ENCODE assay signal across 21 cellular contexts in the genomic region with DNA sequence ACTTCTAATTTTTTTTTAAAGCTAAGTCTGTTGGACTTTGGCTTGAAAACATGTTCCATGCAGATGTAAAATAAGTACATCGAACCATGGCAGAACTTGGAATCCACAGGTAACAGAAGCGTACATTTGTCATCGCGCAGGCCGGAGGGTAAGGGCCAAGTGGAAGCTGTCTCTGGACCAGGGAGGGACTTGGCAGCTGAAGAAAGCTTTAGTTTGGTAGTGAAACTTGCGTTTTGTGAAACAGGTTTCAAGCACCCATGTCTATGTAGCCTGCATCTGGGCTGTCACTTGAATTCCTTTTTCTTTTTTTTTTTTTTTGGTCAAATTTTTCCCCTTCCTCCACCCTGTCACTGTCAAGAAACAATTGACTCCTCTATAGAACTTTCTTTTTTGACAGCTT.
"Had no signal": no experiment of that assay in that cellular context is flagged by ENCODE, and none has a peak within 500 bp of the region (broad histone marks: within the 10 kb centered on the region; RNA-seq: fewer than 3 reads in every experiment).

No MANE protein-coding gene starts in this region.

- ATAC-seq: activated CD8-positive, alpha-beta T cell treated with anti-CD3 and anti-CD28 coated beads for 36 hours; activated naive CD8-positive, alpha-beta T cell treated with anti-CD3 and anti-CD28 coated beads, Interleukin-2, amount 50 U/mL, for 24 hours; activated T-cell treated with anti-CD3 and anti-CD28 coated beads, Interleukin-2, amount 50 U/mL, for 4 hours; activated T-helper 17 cell treated with anti-CD3 and anti-CD28 coated beads, Interleukin-2, amount 50 U/mL, for 72 hours; left ventricle myocardium superior; psoas muscle; stimulated activated naive CD8-positive, alpha-beta T cell treated with anti-CD3 and anti-CD28 coated beads, Interleukin-15, Interleukin-2, amounts not matched to agents 100 U/mL and 50 U/mL, for 24 hours; T-cell had no signal

- H3K9me3 ChIP-seq: pancreas, psoas muscle, spleen, thoracic aorta, upper lobe of left lung had no signal

- H3K4me3 ChIP-seq: pancreas, psoas muscle, spleen, thoracic aorta, upper lobe of left lung had no signal

- DNase-seq: activated B cell treated with CpG ODN at 0.5 μM for 24 hours; activated CD4-positive, alpha-beta T cell treated with anti-CD3 and anti-CD28 coated beads, Interleukin-2, amount 50 U/mL, for 1 hour; activated CD8-positive, alpha-beta T cell treated with anti-CD3 and anti-CD28 coated beads for 36 hours; activated gamma-delta T cell treated with Interleukin-2 at 50 U/mL for 16 hours; activated naive CD8-positive, alpha-beta T cell treated with anti-CD3 and anti-CD28 coated beads, Interleukin-2, amount 50 U/mL, for 24 hours; activated T-cell treated with anti-CD3 and anti-CD28 coated beads, Interleukin-2, amount 50 U/mL, for 4 hours; amygdala; central memory CD4-positive, alpha-beta T cell; endodermal cell; glutamatergic neuron; islet precursor cell; left ventricle myocardium superior; nephron progenitor cell; pancreas; psoas muscle; spleen; stimulated activated naive CD8-positive, alpha-beta T cell treated with anti-CD3 and anti-CD28 coated beads, Interleukin-15, Interleukin-2, amounts not matched to agents 100 U/mL and 50 U/mL, for 24 hours; T-cell; upper lobe of left lung had no signal

- H3K36me3 ChIP-seq: pancreas, spleen, thoracic aorta, upper lobe of left lung had no signal

- H3K27ac ChIP-seq: psoas muscle, spleen, thoracic aorta, upper lobe of left lung had no signal

- H3K27me3 ChIP-seq: pancreas, spleen, upper lobe of left lung had no signal
